Comparison of ENCODE assay signal across 1 cellular context in the genomic region with DNA sequence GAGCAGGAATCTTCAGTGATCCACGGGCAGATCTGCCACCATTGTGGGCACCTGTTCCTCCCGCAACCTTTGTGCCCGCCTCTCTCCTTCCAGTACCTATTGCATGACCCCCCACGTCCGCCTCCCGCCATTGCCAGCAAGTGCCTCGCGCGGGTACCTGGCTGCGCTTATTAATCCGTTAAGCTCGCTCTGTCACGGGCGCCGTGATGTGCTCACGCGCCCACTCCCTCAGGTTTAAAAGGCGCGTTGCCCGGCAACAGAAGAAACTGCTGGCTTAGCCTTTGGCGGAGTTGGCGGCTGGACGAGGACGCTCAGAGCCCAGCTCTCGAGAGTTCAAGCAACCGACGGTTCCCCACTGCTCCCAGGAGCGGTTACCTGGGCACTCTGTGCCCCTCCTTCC. TPM values are rescaled to one million over a fixed set of nuclear protein-coding genes. Genes with fewer than 3 reads are reported as not detected.
"Had no signal": no experiment of that assay in that cellular context is flagged by ENCODE, and none has a peak within 500 bp of the region (broad histone marks: within the 10 kb centered on the region; RNA-seq: fewer than 3 reads in every experiment).

No MANE protein-coding gene starts in this region.

RNA-seq across cellular contexts. Expression of a gene that starts 6.4 kb away (rescaled TPM):
- total RNA-seq: foreskin keratinocyte had no signal
- polyA plus RNA-seq: foreskin keratinocyte had no signal
